ENCODE assay signal across 1 cellular context in the genomic region with DNA sequence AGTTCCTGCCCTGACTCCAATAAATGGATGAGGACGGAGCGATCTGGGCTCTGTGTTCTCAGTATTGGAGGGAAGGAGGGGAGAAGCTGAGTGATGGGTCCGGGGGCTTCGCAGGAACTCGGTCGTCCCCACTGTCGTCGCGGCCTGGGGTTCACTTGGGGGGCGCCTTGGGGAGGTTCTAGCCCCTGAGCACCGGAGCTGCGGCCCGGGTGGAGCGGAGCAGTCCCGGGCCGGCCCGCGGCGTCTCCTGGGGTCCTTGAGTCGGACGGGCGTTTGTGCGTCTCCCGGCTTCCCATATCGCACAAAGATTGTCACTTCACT.
TF ChIP-seq lines count a peak whose summit lies in the region.

No MANE protein-coding gene starts in this region.

TF ChIP-seq in H1, 55 proteins besides CTCF, POLR2A, EP300 and RAD21:
- no peak for TF ChIP-seq TCF12 (IDR thresholded peaks at IDR 0.05; ENCODE audit: low read depth, low read length)
- TF ChIP-seq SAP30 (IDR thresholded peaks at IDR 0.05; ENCODE audit: insufficient read depth, insufficient replicate concordance, low read length), result no peak
- TF ChIP-seq KDM4A (IDR thresholded peaks at IDR 0.05; ENCODE audit: low read depth, low read length, severe bottlenecking), result peak; percentile 3
